Comparison of ENCODE assay signal across 3 cellular contexts in genomic region chr2:157866666-157867642, GRCh38.
A peak's percentile ranks its signal among the peaks of the same experiment; 100 is the strongest.
TF ChIP-seq lines count a peak whose summit lies in the region.

No MANE protein-coding gene starts in this region.

TF ChIP-seq in GM23338, 12 proteins besides CTCF, POLR2A, EP300 and RAD21 (continues in another document):
- no peak for TF ChIP-seq POLR2AphosphoS5 (IDR thresholded peaks at IDR 0.05; ENCODE audit: low read depth)
- TF ChIP-seq, protein P1, sequence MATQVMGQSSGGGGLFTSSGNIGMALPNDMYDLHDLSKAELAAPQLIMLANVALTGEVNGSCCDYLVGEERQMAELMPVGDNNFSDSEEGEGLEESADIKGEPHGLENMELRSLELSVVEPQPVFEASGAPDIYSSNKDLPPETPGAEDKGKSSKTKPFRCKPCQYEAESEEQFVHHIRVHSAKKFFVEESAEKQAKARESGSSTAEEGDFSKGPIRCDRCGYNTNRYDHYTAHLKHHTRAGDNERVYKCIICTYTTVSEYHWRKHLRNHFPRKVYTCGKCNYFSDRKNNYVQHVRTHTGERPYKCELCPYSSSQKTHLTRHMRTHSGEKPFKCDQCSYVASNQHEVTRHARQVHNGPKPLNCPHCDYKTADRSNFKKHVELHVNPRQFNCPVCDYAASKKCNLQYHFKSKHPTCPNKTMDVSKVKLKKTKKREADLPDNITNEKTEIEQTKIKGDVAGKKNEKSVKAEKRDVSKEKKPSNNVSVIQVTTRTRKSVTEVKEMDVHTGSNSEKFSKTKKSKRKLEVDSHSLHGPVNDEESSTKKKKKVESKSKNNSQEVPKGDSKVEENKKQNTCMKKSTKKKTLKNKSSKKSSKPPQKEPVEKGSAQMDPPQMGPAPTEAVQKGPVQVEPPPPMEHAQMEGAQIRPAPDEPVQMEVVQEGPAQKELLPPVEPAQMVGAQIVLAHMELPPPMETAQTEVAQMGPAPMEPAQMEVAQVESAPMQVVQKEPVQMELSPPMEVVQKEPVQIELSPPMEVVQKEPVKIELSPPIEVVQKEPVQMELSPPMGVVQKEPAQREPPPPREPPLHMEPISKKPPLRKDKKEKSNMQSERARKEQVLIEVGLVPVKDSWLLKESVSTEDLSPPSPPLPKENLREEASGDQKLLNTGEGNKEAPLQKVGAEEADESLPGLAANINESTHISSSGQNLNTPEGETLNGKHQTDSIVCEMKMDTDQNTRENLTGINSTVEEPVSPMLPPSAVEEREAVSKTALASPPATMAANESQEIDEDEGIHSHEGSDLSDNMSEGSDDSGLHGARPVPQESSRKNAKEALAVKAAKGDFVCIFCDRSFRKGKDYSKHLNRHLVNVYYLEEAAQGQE (IDR thresholded peaks at IDR 0.05; ENCODE audit: unreplicated experiment), result no peak
- TF ChIP-seq ZNF114 (CRISPR knock-in tag; IDR thresholded peaks at IDR 0.05), result no peak
- TF ChIP-seq, protein P2, sequence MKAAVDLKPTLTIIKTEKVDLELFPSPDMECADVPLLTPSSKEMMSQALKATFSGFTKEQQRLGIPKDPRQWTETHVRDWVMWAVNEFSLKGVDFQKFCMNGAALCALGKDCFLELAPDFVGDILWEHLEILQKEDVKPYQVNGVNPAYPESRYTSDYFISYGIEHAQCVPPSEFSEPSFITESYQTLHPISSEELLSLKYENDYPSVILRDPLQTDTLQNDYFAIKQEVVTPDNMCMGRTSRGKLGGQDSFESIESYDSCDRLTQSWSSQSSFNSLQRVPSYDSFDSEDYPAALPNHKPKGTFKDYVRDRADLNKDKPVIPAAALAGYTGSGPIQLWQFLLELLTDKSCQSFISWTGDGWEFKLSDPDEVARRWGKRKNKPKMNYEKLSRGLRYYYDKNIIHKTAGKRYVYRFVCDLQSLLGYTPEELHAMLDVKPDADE (IDR thresholded peaks at IDR 0.05), result no peak
- no peak for TF ChIP-seq STAT1 (IDR thresholded peaks at IDR 0.05; ENCODE audit: unreplicated experiment)
- no peak for TF ChIP-seq CREB1 (CRISPR knock-in tag; IDR thresholded peaks at IDR 0.05; ENCODE audit: low read depth)
- TF ChIP-seq EZH2phosphoT487 (IDR thresholded peaks at IDR 0.05; ENCODE audit: unreplicated experiment), result no peak
- TF ChIP-seq JUNB (IDR thresholded peaks at IDR 0.05; ENCODE audit: unreplicated experiment), result no peak

TF ChIP-seq in K562, 482 proteins besides CTCF, POLR2A, EP300 and RAD21:
- TF ChIP-seq TRIM25 (IDR thresholded peaks at IDR 0.05; ENCODE audit: borderline replicate concordance), result no peak
- TF ChIP-seq, protein P3, sequence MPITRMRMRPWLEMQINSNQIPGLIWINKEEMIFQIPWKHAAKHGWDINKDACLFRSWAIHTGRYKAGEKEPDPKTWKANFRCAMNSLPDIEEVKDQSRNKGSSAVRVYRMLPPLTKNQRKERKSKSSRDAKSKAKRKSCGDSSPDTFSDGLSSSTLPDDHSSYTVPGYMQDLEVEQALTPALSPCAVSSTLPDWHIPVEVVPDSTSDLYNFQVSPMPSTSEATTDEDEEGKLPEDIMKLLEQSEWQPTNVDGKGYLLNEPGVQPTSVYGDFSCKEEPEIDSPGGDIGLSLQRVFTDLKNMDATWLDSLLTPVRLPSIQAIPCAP (CRISPR knock-in tag; IDR thresholded peaks at IDR 0.05; ENCODE audit: borderline replicate concordance), result no peak
- TF ChIP-seq TBP (optimal IDR thresholded peaks at IDR 0.05; ENCODE audit: low read depth, low read length), result peak; percentile 15
- TF ChIP-seq RFX7 (CRISPR knock-in tag; IDR thresholded peaks at IDR 0.05), result no peak
- no peak for TF ChIP-seq ZNF311 (CRISPR knock-in tag; IDR thresholded peaks at IDR 0.05)
- TF ChIP-seq SIX5 (IDR thresholded peaks at IDR 0.05; ENCODE audit: borderline replicate concordance in 1 of 2, insufficient read depth in 1 of 2, low read depth in 1 of 2, low read length in 2 of 2), result no peak
- no peak for TF ChIP-seq KLF10 (CRISPR knock-in tag; IDR thresholded peaks at IDR 0.05)
TF ChIP-seq in K562: peak in this region for 1.

TF ChIP-seq in GM12891, 5 proteins besides CTCF, POLR2A, EP300 and RAD21:
- TF ChIP-seq PAX5 (IDR thresholded peaks at IDR 0.05; ENCODE audit: insufficient read depth, low read length, severe bottlenecking) (no peak), POU2F2 (IDR thresholded peaks at IDR 0.05; ENCODE audit: low read depth, low read length) (no peak)
